10 cellular contexts compared by ENCODE assay signal in genomic region chr5:141835928-141836667, GRCh38. TPM values are rescaled to one million over a fixed set of nuclear protein-coding genes. Genes with fewer than 3 reads are reported as not detected.
DNase-seq lines count a peak whose midpoint lies in the region; ATAC-seq and TF ChIP-seq lines count a peak whose summit lies in the region.
"Had no signal": no experiment of that assay in that cellular context is flagged by ENCODE, and none has a peak within 500 bp of the region (broad histone marks: within the 10 kb centered on the region; RNA-seq: fewer than 3 reads in every experiment).

No MANE protein-coding gene starts in this region.

- H3K4me1 Mint-ChIP-seq in HFFc6 (ENCODE audit: low read depth) = peaks cover 46% of the 10 kb centered on the region
- peaks cover 23% of the 10 kb centered on the region for H3K4me1 Mint-ChIP-seq in stimulated activated memory B cell treated with anti-CD40 and anti-IgM and Interleukin-4, amounts not matched to agents 10 μg/mL and 1 μg/mL and 100 μg/mL, for 72 hours

- DNase-seq in HFFc6 (no peak), caudate nucleus (lab: John Stamatoyannopoulos, UW) (peak in 1 of 61 donors; percentile 31), substantia nigra (lab: John Stamatoyannopoulos, UW) (no peak), NCI-H526 (lab: John Stamatoyannopoulos, UW) (no peak), AML-193 (lab: John Stamatoyannopoulos, UW) (no peak)
- DNase-seq: activated CD4-positive, alpha-beta T cell treated with anti-CD3 and anti-CD28 coated beads, Interleukin-2, amount 50 U/mL, for 1 hour; NCI-H187; stimulated activated CD4-positive, alpha-beta T cell treated with anti-CD3 and anti-CD28 coated beads, Interleukin-4, amount 100 ng/mL, for 1 hour had no signal

- H3K27me3 ChIP-seq in layer of hippocampus (ENCODE audit: control insufficient read depth, insufficient read depth, low read length) = no peaks in the 10 kb centered on the region

- peaks cover 8% of the 10 kb centered on the region for H3K9me3 Mint-ChIP-seq in HFFc6
- H3K9me3 Mint-ChIP-seq in stimulated activated memory B cell treated with anti-CD40 and anti-IgM and Interleukin-4, amounts not matched to agents 10 μg/mL and 1 μg/mL and 100 μg/mL, for 72 hours = no peaks in the 10 kb centered on the region

- no peaks in the 10 kb centered on the region for H3K36me3 Mint-ChIP-seq in HFFc6 (ENCODE audit: low read depth)
- no peaks in the 10 kb centered on the region for H3K36me3 Mint-ChIP-seq in stimulated activated memory B cell treated with anti-CD40 and anti-IgM and Interleukin-4, amounts not matched to agents 10 μg/mL and 1 μg/mL and 100 μg/mL, for 72 hours

- no peak for ATAC-seq in stimulated activated memory B cell treated with anti-CD40 and anti-IgM and Interleukin-4, amounts not matched to agents 10 μg/mL and 1 μg/mL and 100 μg/mL, for 72 hours

- no peak for TF ChIP-seq CTCF in HFFc6 (IDR thresholded peaks at IDR 0.05)

- H3K27ac ChIP-seq in caudate nucleus (ENCODE audit: low read depth, low read length) (peak overlapping the region; percentile 68), layer of hippocampus (ENCODE audit: low read depth, low read length) (peak overlapping the region; percentile 74), substantia nigra (ENCODE audit: low read depth, low read length, poor library complexity, severe bottlenecking) (peak overlapping the region; percentile 45)

- peak overlapping the region; percentile 72 for H3K27ac Mint-ChIP-seq in HFFc6
- no peak overlapping the region for H3K27ac Mint-ChIP-seq in stimulated activated memory B cell treated with anti-CD40 and anti-IgM and Interleukin-4, amounts not matched to agents 10 μg/mL and 1 μg/mL and 100 μg/mL, for 72 hours

- H3K4me3 Mint-ChIP-seq in HFFc6 = peak overlapping the region; percentile 78
- H3K4me3 Mint-ChIP-seq in stimulated activated memory B cell treated with anti-CD40 and anti-IgM and Interleukin-4, amounts not matched to agents 10 μg/mL and 1 μg/mL and 100 μg/mL, for 72 hours = no peak overlapping the region

- peaks cover 3% of the 10 kb centered on the region for H3K27me3 Mint-ChIP-seq in HFFc6 (ENCODE audit: insufficient read depth)
- H3K27me3 Mint-ChIP-seq in stimulated activated memory B cell treated with anti-CD40 and anti-IgM and Interleukin-4, amounts not matched to agents 10 μg/mL and 1 μg/mL and 100 μg/mL, for 72 hours = peaks cover 45% of the 10 kb centered on the region

RNA-seq across cellular contexts. Expression of gene PCDH1, which starts 42.1 kb away (rescaled TPM):
- under 1 TPM in 5 of 6 experiments, not detected in 1; 0.07 to 0.18 (median 0.07) TPM for total RNA-seq in HFFc6 (2021; fragmentation: NEBNext Ultra II Directional; extraction: Animal tissue kit (Norgen Biotek cat#: 25700))
